Comparison of ENCODE assay signal across 1 cellular context in the genomic region with DNA sequence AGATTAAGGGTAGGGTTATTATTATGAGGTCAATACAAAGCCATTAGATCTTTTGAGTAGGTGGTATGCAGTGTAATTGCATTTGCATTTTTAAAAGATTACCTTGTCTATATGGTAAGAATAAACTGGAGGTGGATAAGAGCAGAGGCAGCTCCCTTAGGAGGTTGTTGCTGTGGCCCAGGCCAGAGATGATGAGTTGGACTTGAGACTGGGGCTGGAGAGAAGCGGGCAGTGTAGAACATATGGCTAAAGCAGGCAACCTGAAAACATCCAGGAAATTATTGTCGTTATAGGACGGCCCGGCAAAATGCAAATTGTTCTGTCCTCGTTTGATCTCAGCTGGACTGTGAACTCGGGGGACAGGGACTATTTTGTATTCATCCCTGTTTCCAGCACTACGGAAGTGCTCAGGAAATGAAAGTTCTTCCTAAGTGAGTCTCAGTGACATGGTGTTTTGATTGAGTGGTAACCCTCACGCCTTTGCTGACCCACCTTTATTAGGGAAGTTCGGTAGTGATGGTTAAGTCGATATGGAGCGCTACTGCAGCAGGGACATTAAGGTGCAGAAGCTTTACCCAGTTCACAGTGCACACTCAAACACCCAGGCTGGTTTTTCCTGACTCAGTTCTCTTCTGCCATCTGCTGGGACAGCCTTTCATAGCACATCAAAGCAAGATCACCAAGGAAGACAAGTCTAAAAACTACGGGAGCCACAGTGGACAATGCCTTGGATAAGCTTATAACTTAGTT.
TF ChIP-seq lines count a peak whose summit lies in the region.

No MANE protein-coding gene starts in this region.

TF ChIP-seq in HepG2, 621 proteins besides CTCF, POLR2A, EP300 and RAD21 (continued from another document):
- TF ChIP-seq, protein P1, sequence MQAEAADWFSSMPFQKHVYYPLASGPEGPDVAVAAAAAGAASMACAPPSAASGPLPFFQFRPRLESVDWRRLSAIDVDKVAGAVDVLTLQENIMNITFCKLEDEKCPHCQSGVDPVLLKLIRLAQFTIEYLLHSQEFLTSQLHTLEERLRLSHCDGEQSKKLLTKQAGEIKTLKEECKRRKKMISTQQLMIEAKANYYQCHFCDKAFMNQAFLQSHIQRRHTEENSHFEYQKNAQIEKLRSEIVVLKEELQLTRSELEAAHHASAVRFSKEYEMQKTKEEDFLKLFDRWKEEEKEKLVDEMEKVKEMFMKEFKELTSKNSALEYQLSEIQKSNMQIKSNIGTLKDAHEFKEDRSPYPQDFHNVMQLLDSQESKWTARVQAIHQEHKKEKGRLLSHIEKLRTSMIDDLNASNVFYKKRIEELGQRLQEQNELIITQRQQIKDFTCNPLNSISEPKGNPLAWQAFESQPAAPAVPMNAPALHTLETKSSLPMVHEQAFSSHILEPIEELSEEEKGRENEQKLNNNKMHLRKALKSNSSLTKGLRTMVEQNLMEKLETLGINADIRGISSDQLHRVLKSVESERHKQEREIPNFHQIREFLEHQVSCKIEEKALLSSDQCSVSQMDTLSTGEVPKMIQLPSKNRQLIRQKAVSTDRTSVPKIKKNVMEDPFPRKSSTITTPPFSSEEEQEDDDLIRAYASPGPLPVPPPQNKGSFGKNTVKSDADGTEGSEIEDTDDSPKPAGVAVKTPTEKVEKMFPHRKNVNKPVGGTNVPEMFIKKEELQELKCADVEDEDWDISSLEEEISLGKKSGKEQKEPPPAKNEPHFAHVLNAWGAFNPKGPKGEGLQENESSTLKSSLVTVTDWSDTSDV (CRISPR knock-in tag; IDR thresholded peaks at IDR 0.05), result no peak
- TF ChIP-seq KDM5B (CRISPR knock-in tag; IDR thresholded peaks at IDR 0.05; ENCODE audit: borderline replicate concordance), result no peak
- TF ChIP-seq NCOR1 (IDR thresholded peaks at IDR 0.05; ENCODE audit: borderline replicate concordance, low read length), result 0 out of 2 replicates have a peak, but pooled peaks have one; percentile 38
- TF ChIP-seq, protein P2, sequence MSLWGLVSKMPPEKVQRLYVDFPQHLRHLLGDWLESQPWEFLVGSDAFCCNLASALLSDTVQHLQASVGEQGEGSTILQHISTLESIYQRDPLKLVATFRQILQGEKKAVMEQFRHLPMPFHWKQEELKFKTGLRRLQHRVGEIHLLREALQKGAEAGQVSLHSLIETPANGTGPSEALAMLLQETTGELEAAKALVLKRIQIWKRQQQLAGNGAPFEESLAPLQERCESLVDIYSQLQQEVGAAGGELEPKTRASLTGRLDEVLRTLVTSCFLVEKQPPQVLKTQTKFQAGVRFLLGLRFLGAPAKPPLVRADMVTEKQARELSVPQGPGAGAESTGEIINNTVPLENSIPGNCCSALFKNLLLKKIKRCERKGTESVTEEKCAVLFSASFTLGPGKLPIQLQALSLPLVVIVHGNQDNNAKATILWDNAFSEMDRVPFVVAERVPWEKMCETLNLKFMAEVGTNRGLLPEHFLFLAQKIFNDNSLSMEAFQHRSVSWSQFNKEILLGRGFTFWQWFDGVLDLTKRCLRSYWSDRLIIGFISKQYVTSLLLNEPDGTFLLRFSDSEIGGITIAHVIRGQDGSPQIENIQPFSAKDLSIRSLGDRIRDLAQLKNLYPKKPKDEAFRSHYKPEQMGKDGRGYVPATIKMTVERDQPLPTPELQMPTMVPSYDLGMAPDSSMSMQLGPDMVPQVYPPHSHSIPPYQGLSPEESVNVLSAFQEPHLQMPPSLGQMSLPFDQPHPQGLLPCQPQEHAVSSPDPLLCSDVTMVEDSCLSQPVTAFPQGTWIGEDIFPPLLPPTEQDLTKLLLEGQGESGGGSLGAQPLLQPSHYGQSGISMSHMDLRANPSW (CRISPR knock-in tag; IDR thresholded peaks at IDR 0.05; ENCODE audit: borderline replicate concordance), result no peak
- TF ChIP-seq, protein P3, sequence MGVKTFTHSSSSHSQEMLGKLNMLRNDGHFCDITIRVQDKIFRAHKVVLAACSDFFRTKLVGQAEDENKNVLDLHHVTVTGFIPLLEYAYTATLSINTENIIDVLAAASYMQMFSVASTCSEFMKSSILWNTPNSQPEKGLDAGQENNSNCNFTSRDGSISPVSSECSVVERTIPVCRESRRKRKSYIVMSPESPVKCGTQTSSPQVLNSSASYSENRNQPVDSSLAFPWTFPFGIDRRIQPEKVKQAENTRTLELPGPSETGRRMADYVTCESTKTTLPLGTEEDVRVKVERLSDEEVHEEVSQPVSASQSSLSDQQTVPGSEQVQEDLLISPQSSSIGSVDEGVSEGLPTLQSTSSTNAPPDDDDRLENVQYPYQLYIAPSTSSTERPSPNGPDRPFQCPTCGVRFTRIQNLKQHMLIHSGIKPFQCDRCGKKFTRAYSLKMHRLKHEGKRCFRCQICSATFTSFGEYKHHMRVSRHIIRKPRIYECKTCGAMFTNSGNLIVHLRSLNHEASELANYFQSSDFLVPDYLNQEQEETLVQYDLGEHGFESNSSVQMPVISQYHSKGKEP (CRISPR knock-in tag; IDR thresholded peaks at IDR 0.05), result no peak
- no peak for TF ChIP-seq ETV6 (CRISPR knock-in tag; conservative IDR thresholded peaks at IDR 0.05)
- TF ChIP-seq, protein P4, sequence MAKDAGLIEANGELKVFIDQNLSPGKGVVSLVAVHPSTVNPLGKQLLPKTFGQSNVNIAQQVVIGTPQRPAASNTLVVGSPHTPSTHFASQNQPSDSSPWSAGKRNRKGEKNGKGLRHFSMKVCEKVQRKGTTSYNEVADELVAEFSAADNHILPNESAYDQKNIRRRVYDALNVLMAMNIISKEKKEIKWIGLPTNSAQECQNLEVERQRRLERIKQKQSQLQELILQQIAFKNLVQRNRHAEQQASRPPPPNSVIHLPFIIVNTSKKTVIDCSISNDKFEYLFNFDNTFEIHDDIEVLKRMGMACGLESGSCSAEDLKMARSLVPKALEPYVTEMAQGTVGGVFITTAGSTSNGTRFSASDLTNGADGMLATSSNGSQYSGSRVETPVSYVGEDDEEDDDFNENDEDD (CRISPR knock-in tag; IDR thresholded peaks at IDR 0.05; ENCODE audit: borderline replicate concordance), result no peak
- TF ChIP-seq, protein P5, sequence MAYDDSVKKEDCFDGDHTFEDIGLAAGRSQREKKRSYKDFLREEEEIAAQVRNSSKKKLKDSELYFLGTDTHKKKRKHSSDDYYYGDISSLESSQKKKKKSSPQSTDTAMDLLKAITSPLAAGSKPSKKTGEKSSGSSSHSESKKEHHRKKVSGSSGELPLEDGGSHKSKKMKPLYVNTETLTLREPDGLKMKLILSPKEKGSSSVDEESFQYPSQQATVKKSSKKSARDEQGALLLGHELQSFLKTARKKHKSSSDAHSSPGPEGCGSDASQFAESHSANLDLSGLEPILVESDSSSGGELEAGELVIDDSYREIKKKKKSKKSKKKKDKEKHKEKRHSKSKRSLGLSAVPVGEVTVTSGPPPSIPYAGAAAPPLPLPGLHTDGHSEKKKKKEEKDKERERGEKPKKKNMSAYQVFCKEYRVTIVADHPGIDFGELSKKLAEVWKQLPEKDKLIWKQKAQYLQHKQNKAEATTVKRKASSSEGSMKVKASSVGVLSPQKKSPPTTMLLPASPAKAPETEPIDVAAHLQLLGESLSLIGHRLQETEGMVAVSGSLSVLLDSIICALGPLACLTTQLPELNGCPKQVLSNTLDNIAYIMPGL (CRISPR knock-in tag; IDR thresholded peaks at IDR 0.05; ENCODE audit: borderline replicate concordance in 1 of 2, low read depth in 1 of 2), result peak; percentile 34 to 57; a peak in 2 of 4 replicates
- no peak for TF ChIP-seq ZNF577 (CRISPR knock-in tag; IDR thresholded peaks at IDR 0.05; ENCODE audit: borderline replicate concordance, low read depth)
- TF ChIP-seq ELF4 (CRISPR knock-in tag; IDR thresholded peaks at IDR 0.05; ENCODE audit: borderline replicate concordance), result no peak
- 0 out of 2 replicates have a peak, but pooled peaks have one; percentile 18 for TF ChIP-seq TCF7 (IDR thresholded peaks at IDR 0.05; ENCODE audit: low read depth)
- TF ChIP-seq ZNF564 (CRISPR knock-in tag; IDR thresholded peaks at IDR 0.05), result no peak
- peak; percentile 39; the same call in 1 of the 2 replicates for TF ChIP-seq ZFX (CRISPR knock-in tag; IDR thresholded peaks at IDR 0.05; ENCODE audit: low read depth)
- no peak for TF ChIP-seq CHD4 (IDR thresholded peaks at IDR 0.05; ENCODE audit: borderline replicate concordance, low read length)
- no peak for TF ChIP-seq ZNF678 (CRISPR knock-in tag; IDR thresholded peaks at IDR 0.05)
- no peak for TF ChIP-seq MZF1 (CRISPR knock-in tag; IDR thresholded peaks at IDR 0.05; ENCODE audit: borderline replicate concordance)
- TF ChIP-seq AKAP8 (CRISPR knock-in tag; IDR thresholded peaks at IDR 0.05), result no peak
- TF ChIP-seq ZNF709 (CRISPR knock-in tag; IDR thresholded peaks at IDR 0.05), result no peak
- no peak for TF ChIP-seq MLLT10 (CRISPR knock-in tag; IDR thresholded peaks at IDR 0.05)
- TF ChIP-seq ZSCAN31 (CRISPR knock-in tag; IDR thresholded peaks at IDR 0.05; ENCODE audit: low read depth), result no peak
- no peak for TF ChIP-seq PCBP2 (optimal IDR thresholded peaks at IDR 0.05; ENCODE audit: low read depth, low read length, poor library complexity, severe bottlenecking)
- no peak for TF ChIP-seq NFIB (CRISPR knock-in tag; IDR thresholded peaks at IDR 0.05; ENCODE audit: borderline replicate concordance)
- TF ChIP-seq, protein P6, sequence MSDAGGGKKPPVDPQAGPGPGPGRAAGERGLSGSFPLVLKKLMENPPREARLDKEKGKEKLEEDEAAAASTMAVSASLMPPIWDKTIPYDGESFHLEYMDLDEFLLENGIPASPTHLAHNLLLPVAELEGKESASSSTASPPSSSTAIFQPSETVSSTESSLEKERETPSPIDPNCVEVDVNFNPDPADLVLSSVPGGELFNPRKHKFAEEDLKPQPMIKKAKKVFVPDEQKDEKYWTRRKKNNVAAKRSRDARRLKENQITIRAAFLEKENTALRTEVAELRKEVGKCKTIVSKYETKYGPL (CRISPR knock-in tag; IDR thresholded peaks at IDR 0.05), result no peak
- TF ChIP-seq, protein P7, sequence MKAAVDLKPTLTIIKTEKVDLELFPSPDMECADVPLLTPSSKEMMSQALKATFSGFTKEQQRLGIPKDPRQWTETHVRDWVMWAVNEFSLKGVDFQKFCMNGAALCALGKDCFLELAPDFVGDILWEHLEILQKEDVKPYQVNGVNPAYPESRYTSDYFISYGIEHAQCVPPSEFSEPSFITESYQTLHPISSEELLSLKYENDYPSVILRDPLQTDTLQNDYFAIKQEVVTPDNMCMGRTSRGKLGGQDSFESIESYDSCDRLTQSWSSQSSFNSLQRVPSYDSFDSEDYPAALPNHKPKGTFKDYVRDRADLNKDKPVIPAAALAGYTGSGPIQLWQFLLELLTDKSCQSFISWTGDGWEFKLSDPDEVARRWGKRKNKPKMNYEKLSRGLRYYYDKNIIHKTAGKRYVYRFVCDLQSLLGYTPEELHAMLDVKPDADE (CRISPR knock-in tag; IDR thresholded peaks at IDR 0.05), result no peak
- TF ChIP-seq HOXD1 (CRISPR knock-in tag; IDR thresholded peaks at IDR 0.05), result no peak
- TF ChIP-seq ZNF446 (CRISPR knock-in tag; IDR thresholded peaks at IDR 0.05), result no peak
- TF ChIP-seq, protein P8, sequence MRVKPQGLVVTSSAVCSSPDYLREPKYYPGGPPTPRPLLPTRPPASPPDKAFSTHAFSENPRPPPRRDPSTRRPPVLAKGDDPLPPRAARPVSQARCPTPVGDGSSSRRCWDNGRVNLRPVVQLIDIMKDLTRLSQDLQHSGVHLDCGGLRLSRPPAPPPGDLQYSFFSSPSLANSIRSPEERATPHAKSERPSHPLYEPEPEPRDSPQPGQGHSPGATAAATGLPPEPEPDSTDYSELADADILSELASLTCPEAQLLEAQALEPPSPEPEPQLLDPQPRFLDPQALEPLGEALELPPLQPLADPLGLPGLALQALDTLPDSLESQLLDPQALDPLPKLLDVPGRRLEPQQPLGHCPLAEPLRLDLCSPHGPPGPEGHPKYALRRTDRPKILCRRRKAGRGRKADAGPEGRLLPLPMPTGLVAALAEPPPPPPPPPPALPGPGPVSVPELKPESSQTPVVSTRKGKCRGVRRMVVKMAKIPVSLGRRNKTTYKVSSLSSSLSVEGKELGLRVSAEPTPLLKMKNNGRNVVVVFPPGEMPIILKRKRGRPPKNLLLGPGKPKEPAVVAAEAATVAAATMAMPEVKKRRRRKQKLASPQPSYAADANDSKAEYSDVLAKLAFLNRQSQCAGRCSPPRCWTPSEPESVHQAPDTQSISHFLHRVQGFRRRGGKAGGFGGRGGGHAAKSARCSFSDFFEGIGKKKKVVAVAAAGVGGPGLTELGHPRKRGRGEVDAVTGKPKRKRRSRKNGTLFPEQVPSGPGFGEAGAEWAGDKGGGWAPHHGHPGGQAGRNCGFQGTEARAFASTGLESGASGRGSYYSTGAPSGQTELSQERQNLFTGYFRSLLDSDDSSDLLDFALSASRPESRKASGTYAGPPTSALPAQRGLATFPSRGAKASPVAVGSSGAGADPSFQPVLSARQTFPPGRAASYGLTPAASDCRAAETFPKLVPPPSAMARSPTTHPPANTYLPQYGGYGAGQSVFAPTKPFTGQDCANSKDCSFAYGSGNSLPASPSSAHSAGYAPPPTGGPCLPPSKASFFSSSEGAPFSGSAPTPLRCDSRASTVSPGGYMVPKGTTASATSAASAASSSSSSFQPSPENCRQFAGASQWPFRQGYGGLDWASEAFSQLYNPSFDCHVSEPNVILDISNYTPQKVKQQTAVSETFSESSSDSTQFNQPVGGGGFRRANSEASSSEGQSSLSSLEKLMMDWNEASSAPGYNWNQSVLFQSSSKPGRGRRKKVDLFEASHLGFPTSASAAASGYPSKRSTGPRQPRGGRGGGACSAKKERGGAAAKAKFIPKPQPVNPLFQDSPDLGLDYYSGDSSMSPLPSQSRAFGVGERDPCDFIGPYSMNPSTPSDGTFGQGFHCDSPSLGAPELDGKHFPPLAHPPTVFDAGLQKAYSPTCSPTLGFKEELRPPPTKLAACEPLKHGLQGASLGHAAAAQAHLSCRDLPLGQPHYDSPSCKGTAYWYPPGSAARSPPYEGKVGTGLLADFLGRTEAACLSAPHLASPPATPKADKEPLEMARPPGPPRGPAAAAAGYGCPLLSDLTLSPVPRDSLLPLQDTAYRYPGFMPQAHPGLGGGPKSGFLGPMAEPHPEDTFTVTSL (CRISPR knock-in tag; IDR thresholded peaks at IDR 0.05; ENCODE audit: borderline replicate concordance), result no peak
- TF ChIP-seq ZNF224 (CRISPR knock-in tag; IDR thresholded peaks at IDR 0.05), result no peak
- TF ChIP-seq TBL1XR1 (IDR thresholded peaks at IDR 0.05; ENCODE audit: borderline replicate concordance, low read length, partially characterized antibody), result no peak
- TF ChIP-seq ZNF598 (CRISPR knock-in tag; IDR thresholded peaks at IDR 0.05; ENCODE audit: borderline replicate concordance), result no peak
- TF ChIP-seq CBX5 (CRISPR knock-in tag; IDR thresholded peaks at IDR 0.05; ENCODE audit: borderline replicate concordance), result no peak
- TF ChIP-seq SMAD3 (CRISPR knock-in tag; IDR thresholded peaks at IDR 0.05), result no peak
